16 cellular contexts compared by ENCODE assay signal in genomic region chr2:144372484-144373195, GRCh38.
DNase-seq lines count a peak whose midpoint lies in the region; ATAC-seq and TF ChIP-seq lines count a peak whose summit lies in the region.
"Had no signal": no experiment of that assay in that cellular context is flagged by ENCODE, and none has a peak within 500 bp of the region (broad histone marks: within the 10 kb centered on the region; RNA-seq: fewer than 3 reads in every experiment).

No MANE protein-coding gene starts in this region.

- no peaks in the 10 kb centered on the region for H3K9me3 Mint-ChIP-seq in activated T-helper 17 cell treated with anti-CD3 and anti-CD28 coated beads, Interleukin-2, amount 50 U/mL, for 72 hours

- intact Hi-C loops in posterior cingulate gyrus (cut with DNase I): loop anchor here (5.0 kb wide), 1 partner anchor 40 kb away; a partner anchor contains a TSS

- no peaks in the 10 kb centered on the region for H3K36me3 Mint-ChIP-seq in activated T-helper 17 cell treated with anti-CD3 and anti-CD28 coated beads, Interleukin-2, amount 50 U/mL, for 72 hours (ENCODE audit: low read depth)
- H3K36me3 Mint-ChIP-seq: activated naive CD8-positive, alpha-beta T cell had no signal

- no peak for TF ChIP-seq CTCF in fibroblast of pulmonary artery (IDR thresholded peaks at IDR 0.05; ENCODE audit: low read length, missing control alignments)
- TF ChIP-seq CTCF in GM13976 (IDR thresholded peaks at IDR 0.05; ENCODE audit: borderline replicate concordance, control extremely low read depth, extremely low read depth, insufficient read depth, missing control alignments): no peak

- H3K4me3 ChIP-seq in fibroblast of pulmonary artery (replicated peaks; ENCODE audit: low read depth, low read length): no peak overlapping the region
- H3K4me3 ChIP-seq: pancreas, uterus had no signal

- DNase-seq in G401 (ENCODE audit: low spot score): peak; percentile 29
- peak; percentile 95 for DNase-seq in OCI-M1 (lab: John Stamatoyannopoulos, UW)
- peak; percentile 44 for DNase-seq in fibroblast of pulmonary artery (ENCODE audit: low read depth)
- peak in 8 of 10 donors; percentile 23 to 86 (median 49) for DNase-seq in posterior cingulate gyrus
- no peak for DNase-seq in GM13976 (ENCODE audit: low spot score)
- DNase-seq: activated CD4-positive, alpha-beta T cell treated with anti-CD3 and anti-CD28 coated beads for 48 hours; DMS53; effector memory CD4-positive, alpha-beta T cell; NCI-H187; pancreas had no signal

- H3K4me1 Mint-ChIP-seq in activated T-helper 17 cell treated with anti-CD3 and anti-CD28 coated beads, Interleukin-2, amount 50 U/mL, for 72 hours: peaks cover 6% of the 10 kb centered on the region

- ATAC-seq in HG03045 (IDR thresholded peaks at IDR 0.05; ENCODE audit: unreplicated experiment): no peak
- ATAC-seq in GM21619 (IDR thresholded peaks at IDR 0.05; ENCODE audit: unreplicated experiment): no peak
- ATAC-seq in activated T-helper 17 cell treated with anti-CD3 and anti-CD28 coated beads, Interleukin-2, amount 50 U/mL, for 72 hours (replicated peaks): no peak
- ATAC-seq: Panc1, pancreas had no signal

- peaks cover 3% of the 10 kb centered on the region for H3K27me3 Mint-ChIP-seq in activated T-helper 17 cell treated with anti-CD3 and anti-CD28 coated beads, Interleukin-2, amount 50 U/mL, for 72 hours
- H3K27me3 Mint-ChIP-seq: activated naive CD8-positive, alpha-beta T cell had no signal

- in situ Hi-C loops in G401 (cut with HindIII; ENCODE audit: low sequenced_read_pairs): no loop called here
- in situ Hi-C loops in GM13976 (cut with MboI; ENCODE audit: low sequenced_read_pairs, unreplicated experiment): no loop called here

- no peak overlapping the region for H3K27ac Mint-ChIP-seq in activated T-helper 17 cell treated with anti-CD3 and anti-CD28 coated beads, Interleukin-2, amount 50 U/mL, for 72 hours
- H3K27ac Mint-ChIP-seq: activated naive CD8-positive, alpha-beta T cell had no signal

- no peak overlapping the region for H3K4me3 Mint-ChIP-seq in activated T-helper 17 cell treated with anti-CD3 and anti-CD28 coated beads, Interleukin-2, amount 50 U/mL, for 72 hours
- H3K4me3 Mint-ChIP-seq: activated naive CD8-positive, alpha-beta T cell had no signal
